Comparison of ENCODE assay signal across 19 cellular contexts in the genomic region with DNA sequence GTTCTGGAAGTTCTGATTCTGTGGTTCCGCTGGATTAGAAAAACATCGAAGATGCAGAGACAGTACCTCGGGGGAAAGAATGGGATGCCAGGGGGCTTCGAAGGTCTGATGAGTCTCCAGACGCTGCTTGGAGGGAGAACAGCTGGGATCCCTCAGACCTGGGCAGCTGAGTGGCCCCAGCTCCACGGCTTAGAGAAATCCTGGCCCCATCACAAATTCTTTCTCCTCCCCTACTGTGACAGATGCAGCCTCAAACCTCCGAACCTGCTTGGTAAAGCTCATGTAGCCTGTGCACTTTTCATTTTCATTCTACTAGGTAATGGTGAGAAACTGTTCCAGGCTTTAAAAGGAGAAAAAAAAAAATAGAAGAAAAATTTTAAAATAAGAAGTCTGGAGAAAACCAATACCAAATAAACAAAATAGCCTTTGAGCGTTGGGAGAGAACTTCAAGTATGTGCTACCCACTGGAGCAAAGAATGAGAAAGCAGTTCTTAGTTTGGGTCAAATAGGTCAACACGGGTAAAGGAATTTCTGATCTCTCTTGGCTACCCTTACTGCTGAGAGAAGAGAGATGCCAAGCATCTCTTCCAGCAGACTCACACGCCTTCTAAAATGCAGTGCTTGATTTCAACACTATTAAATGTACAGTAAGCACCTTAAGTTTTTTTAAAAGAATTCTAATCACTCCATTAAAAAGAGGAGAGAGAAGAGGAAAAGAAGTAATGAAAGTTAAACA. TPM values are rescaled to one million over a fixed set of nuclear protein-coding genes. Genes with fewer than 3 reads are reported as not detected.
DNase-seq lines count a peak whose midpoint lies in the region; ATAC-seq and TF ChIP-seq lines count a peak whose summit lies in the region.
"Had no signal": no experiment of that assay in that cellular context is flagged by ENCODE, and none has a peak within 500 bp of the region (broad histone marks: within the 10 kb centered on the region; RNA-seq: fewer than 3 reads in every experiment).

No MANE protein-coding gene starts in this region.

- H3K27me3 Mint-ChIP-seq in GM23338 (ENCODE audit: insufficient read depth, low read depth, poor library complexity) = peaks cover 8% of the 10 kb centered on the region

- peaks cover 48% of the 10 kb centered on the region for H3K4me1 Mint-ChIP-seq in GM23338

- H4K20me1 ChIP-seq in GM23338 (replicated peaks; ENCODE audit: insufficient read depth) = no peaks in the 10 kb centered on the region

- no peaks in the 10 kb centered on the region for H3K9me3 ChIP-seq in BE2C
- H3K9me3 ChIP-seq: Peyer's patch had no signal

- no peak overlapping the region for H2AFZ ChIP-seq in GM23338

- H3K4me3 Mint-ChIP-seq in GM23338 = no peak overlapping the region; the same call in 2 of the 3 replicates

- in situ Hi-C loops in ACHN (cut with HindIII; ENCODE audit: low pct_ligation_motif_present, low pct_unique_long_range_greater_than_20kb, low sequenced_read_pairs) = no loop called here

- no peaks in the 10 kb centered on the region for H3K36me3 Mint-ChIP-seq in GM23338 (ENCODE audit: low read depth)

- H3K36me3 ChIP-seq in GM23338 (ENCODE audit: insufficient read depth) (no peaks in the 10 kb centered on the region), BE2C (no peaks in the 10 kb centered on the region)
- H3K36me3 ChIP-seq: Peyer's patch had no signal

- ATAC-seq in GM23338 = peak; percentile 75
- ATAC-seq in omental fat pad (ENCODE audit: low FRiP score) = peak; percentile 87

- H3K27ac ChIP-seq in GM23338 (ENCODE audit: low read depth) = no peak overlapping the region
- H3K27ac ChIP-seq: Peyer's patch had no signal

- no peak overlapping the region for H3K27ac Mint-ChIP-seq in GM23338

- H3K27me3 ChIP-seq in GM23338 (ENCODE audit: insufficient read depth) (no peaks in the 10 kb centered on the region), BE2C (no peaks in the 10 kb centered on the region)
- H3K27me3 ChIP-seq: Peyer's patch had no signal

- H3K9me2 ChIP-seq in GM23338 (ENCODE audit: insufficient read depth) = no peaks in the 10 kb centered on the region

- DNase-seq in GM23338 (ENCODE audit: low spot score) = peak; percentile 14
- DNase-seq in astrocyte of the hippocampus (ENCODE audit: low read depth, low spot score) = peak; percentile 5
- peak; percentile 72 for DNase-seq in left kidney (ENCODE audit: low read depth, low spot score)
- DNase-seq in omental fat pad (ENCODE audit: low spot score) = no peak
- DNase-seq in stimulated activated CD4-positive, alpha-beta T cell treated with anti-CD3 and anti-CD28 coated beads, Interleukin-4, amount 100 ng/mL, for 24 hours = no peak
- no peak for DNase-seq in ACHN
- no peak for DNase-seq in midbrain (lab: John Stamatoyannopoulos, UW)
- DNase-seq in BE2C = no peak
- DNase-seq: DMS 273 treated with DMSO at 0.1 percent for 48 hours, KBM-7, MM.1S, NCI-H1092, NCI-H1436 treated with DMSO at 0.1 percent for 48 hours, NCI-H1930, NCI-H82, Peyer's patch had no signal

- peaks cover 30% of the 10 kb centered on the region for H3K4me1 ChIP-seq in GM23338 (ENCODE audit: insufficient read depth)
- no peaks in the 10 kb centered on the region for H3K4me1 ChIP-seq in BE2C
- H3K4me1 ChIP-seq: Peyer's patch had no signal

- H3K4me2 ChIP-seq in GM23338 = peak overlapping the region; percentile 22; the same call in 1 of the 2 replicates

- no peak overlapping the region for H3K4me3 ChIP-seq in GM23338
- no peak overlapping the region for H3K4me3 ChIP-seq in BE2C (ENCODE audit: low read depth, low read length)
- H3K4me3 ChIP-seq: Peyer's patch had no signal

- TF ChIP-seq CTCF in GM23338 (conservative IDR thresholded peaks at IDR 0.05; ENCODE audit: low read depth in 2 of 2) = no peak
- no peak for TF ChIP-seq CTCF in omental fat pad (IDR thresholded peaks at IDR 0.05)
- TF ChIP-seq CTCF in BE2C (IDR thresholded peaks at IDR 0.05; ENCODE audit: low read depth, low read length) = no peak

- no peaks in the 10 kb centered on the region for H3K79me2 ChIP-seq in GM23338 (replicated peaks; ENCODE audit: insufficient read depth)

- no peaks in the 10 kb centered on the region for H3F3A ChIP-seq in GM23338 (replicated peaks; ENCODE audit: low read depth)

- no peaks in the 10 kb centered on the region for H3K9me3 Mint-ChIP-seq in GM23338

TF ChIP-seq in GM23338, 12 proteins besides CTCF, POLR2A, EP300 and RAD21 (continues in another document):
- TF ChIP-seq, protein P1, sequence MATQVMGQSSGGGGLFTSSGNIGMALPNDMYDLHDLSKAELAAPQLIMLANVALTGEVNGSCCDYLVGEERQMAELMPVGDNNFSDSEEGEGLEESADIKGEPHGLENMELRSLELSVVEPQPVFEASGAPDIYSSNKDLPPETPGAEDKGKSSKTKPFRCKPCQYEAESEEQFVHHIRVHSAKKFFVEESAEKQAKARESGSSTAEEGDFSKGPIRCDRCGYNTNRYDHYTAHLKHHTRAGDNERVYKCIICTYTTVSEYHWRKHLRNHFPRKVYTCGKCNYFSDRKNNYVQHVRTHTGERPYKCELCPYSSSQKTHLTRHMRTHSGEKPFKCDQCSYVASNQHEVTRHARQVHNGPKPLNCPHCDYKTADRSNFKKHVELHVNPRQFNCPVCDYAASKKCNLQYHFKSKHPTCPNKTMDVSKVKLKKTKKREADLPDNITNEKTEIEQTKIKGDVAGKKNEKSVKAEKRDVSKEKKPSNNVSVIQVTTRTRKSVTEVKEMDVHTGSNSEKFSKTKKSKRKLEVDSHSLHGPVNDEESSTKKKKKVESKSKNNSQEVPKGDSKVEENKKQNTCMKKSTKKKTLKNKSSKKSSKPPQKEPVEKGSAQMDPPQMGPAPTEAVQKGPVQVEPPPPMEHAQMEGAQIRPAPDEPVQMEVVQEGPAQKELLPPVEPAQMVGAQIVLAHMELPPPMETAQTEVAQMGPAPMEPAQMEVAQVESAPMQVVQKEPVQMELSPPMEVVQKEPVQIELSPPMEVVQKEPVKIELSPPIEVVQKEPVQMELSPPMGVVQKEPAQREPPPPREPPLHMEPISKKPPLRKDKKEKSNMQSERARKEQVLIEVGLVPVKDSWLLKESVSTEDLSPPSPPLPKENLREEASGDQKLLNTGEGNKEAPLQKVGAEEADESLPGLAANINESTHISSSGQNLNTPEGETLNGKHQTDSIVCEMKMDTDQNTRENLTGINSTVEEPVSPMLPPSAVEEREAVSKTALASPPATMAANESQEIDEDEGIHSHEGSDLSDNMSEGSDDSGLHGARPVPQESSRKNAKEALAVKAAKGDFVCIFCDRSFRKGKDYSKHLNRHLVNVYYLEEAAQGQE (IDR thresholded peaks at IDR 0.05; ENCODE audit: unreplicated experiment) = no peak
- TF ChIP-seq STAT1 (IDR thresholded peaks at IDR 0.05; ENCODE audit: unreplicated experiment) (no peak), EZH2phosphoT487 (IDR thresholded peaks at IDR 0.05; ENCODE audit: unreplicated experiment) (no peak), ZNF331 (CRISPR knock-in tag; IDR thresholded peaks at IDR 0.05; ENCODE audit: low read depth) (no peak), CREB1 (CRISPR knock-in tag; IDR thresholded peaks at IDR 0.05; ENCODE audit: low read depth) (no peak), ZNF114 (CRISPR knock-in tag; IDR thresholded peaks at IDR 0.05) (no peak), POLR2AphosphoS5 (IDR thresholded peaks at IDR 0.05; ENCODE audit: low read depth) (no peak), JUNB (IDR thresholded peaks at IDR 0.05; ENCODE audit: unreplicated experiment) (no peak)
- TF ChIP-seq, protein P2, sequence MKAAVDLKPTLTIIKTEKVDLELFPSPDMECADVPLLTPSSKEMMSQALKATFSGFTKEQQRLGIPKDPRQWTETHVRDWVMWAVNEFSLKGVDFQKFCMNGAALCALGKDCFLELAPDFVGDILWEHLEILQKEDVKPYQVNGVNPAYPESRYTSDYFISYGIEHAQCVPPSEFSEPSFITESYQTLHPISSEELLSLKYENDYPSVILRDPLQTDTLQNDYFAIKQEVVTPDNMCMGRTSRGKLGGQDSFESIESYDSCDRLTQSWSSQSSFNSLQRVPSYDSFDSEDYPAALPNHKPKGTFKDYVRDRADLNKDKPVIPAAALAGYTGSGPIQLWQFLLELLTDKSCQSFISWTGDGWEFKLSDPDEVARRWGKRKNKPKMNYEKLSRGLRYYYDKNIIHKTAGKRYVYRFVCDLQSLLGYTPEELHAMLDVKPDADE (IDR thresholded peaks at IDR 0.05) = no peak

RNA-seq across cellular contexts. Expression of a gene that starts 19.9 kb away (rescaled TPM):
- 0.89 and 2.5 TPM in 2 replicates for total RNA-seq in GM23338 (2014; rRNA removed; shearing (Covaris generic))
- 0.91 and 0.92 TPM in 2 replicates for polyA plus RNA-seq in GM23338 (2016; fragmentation: Nextera tagmentation; extraction: Ambion mirVana)
- 10 to 100 TPM; 49.8 to 83.6 (median 67.8) TPM for total RNA-seq in omental fat pad
- polyA plus RNA-seq in BE2C (2012; ENCODE audit: insufficient read depth, insufficient read length, low read depth) = not detected
- total RNA-seq: A172, HT1080, OCI-LY7 had no signal

Comparison
In these comparisons a context has a peak if more than half of its experiments do, and no peak if none do; other contexts are left out.
1. DNase-seq: peak in GM23338 (single experiment), astrocyte of the hippocampus (single experiment) and left kidney (single experiment); none in omental fat pad (single experiment), stimulated activated CD4-positive, alpha-beta T cell treated with anti-CD3 and anti-CD28 coated beads, Interleukin-4, amount 100 ng/mL, for 24 hours (single experiment), ACHN (single experiment), midbrain (single experiment) and BE2C (single experiment).
2. RNA of a gene that starts 19.9 kb away (total RNA-seq): 49.8 to 83.6 TPM in omental fat pad; 0.89 to 2.5 TPM in GM23338; every median in the first group is over 10 times any median in the second.